Comparison of ENCODE assay signal across 8 cellular contexts in genomic region chr2:207767461-207768167, GRCh38. TPM values are rescaled to one million over a fixed set of nuclear protein-coding genes. Genes with fewer than 3 reads are reported as not detected.
DNase-seq lines count a peak whose midpoint lies in the region; ATAC-seq and TF ChIP-seq lines count a peak whose summit lies in the region.

No MANE protein-coding gene starts in this region.

- H3K36me3 Mint-ChIP-seq in Caco-2 (ENCODE audit: insufficient read depth, unreplicated experiment), result peaks cover 84% of the 10 kb centered on the region

- H3K27ac ChIP-seq in mesodermal cell (ENCODE audit: low read depth, low read length, severe bottlenecking), result no peak overlapping the region
- peak overlapping the region; percentile 75 for H3K27ac ChIP-seq in upper lobe of right lung

- H3K27me3 ChIP-seq in Caco-2 (replicated peaks; ENCODE audit: control insufficient read depth, insufficient read depth, low read length), result no peaks in the 10 kb centered on the region
- H3K27me3 ChIP-seq in upper lobe of right lung, result no peaks in the 10 kb centered on the region

- peak; percentile 31 to 54 for TF ChIP-seq CTCF in Caco-2 (IDR thresholded peaks at IDR 0.05; ENCODE audit: insufficient read depth in 1 of 2, low read depth in 1 of 2, low read length in 1 of 2, severe bottlenecking in 1 of 2, unreplicated experiment in 1 of 2)
- peak; percentile 43 for TF ChIP-seq CTCF in upper lobe of right lung (IDR thresholded peaks at IDR 0.05)

- H3K4me1 ChIP-seq in Caco-2 (peaks cover 72% of the 10 kb centered on the region), mesodermal cell (ENCODE audit: control insufficient read depth, insufficient read depth, low read length, poor library complexity, severe bottlenecking) (peaks cover 12% of the 10 kb centered on the region), upper lobe of right lung (peaks cover 27% of the 10 kb centered on the region)

- no peaks in the 10 kb centered on the region for H3K9me3 Mint-ChIP-seq in Caco-2 (ENCODE audit: unreplicated experiment)

- intact Hi-C loops in Caco-2 (cut with micrococcal nuclease; ENCODE audit: unreplicated experiment), result loop anchor here (2.0 to 5.0 kb wide), 2 partner anchors 163 to 185 kb away; no protein-coding TSS in a partner anchor
- intact Hi-C loops in upper lobe of right lung (cut with DNase I), result no loop called here

- BruUV-seq in Caco-2 (replicated peaks; lab: Mats Ljungman, UMichigan), result no TSS peak

- POLR2A ChIA-PET in Caco-2 (lab: Charles Lee), result interaction anchor here (1.1 kb wide), 1 partner anchor 273 kb away, joined by 4 read pairs; no protein-coding TSS in a partner anchor

- WGBS in mesodermal cell (ENCODE audit: insufficient coverage in 2 of 2), 2 experiments, result 79 to 83% methylated on average over 53 to 56 of the region's 56 CpGs

- peaks cover 57% of the 10 kb centered on the region for H3K4me1 Mint-ChIP-seq in Caco-2 (ENCODE audit: low read depth, unreplicated experiment)

- ATAC-seq in upper lobe of right lung (peak; percentile 31), GM21737 (IDR thresholded peaks at IDR 0.05; ENCODE audit: unreplicated experiment) (no peak)

- no peaks in the 10 kb centered on the region for H3K27me3 Mint-ChIP-seq in Caco-2 (ENCODE audit: insufficient read depth, unreplicated experiment)

- H3K9me3 ChIP-seq in Caco-2 (no peaks in the 10 kb centered on the region), mesodermal cell (ENCODE audit: control insufficient read depth, low read length) (no peaks in the 10 kb centered on the region), upper lobe of right lung (no peaks in the 10 kb centered on the region)

- CTCF ChIA-PET in Caco-2 (lab: Charles Lee), result no interaction called here

- H3K4me3 ChIP-seq in Caco-2 (ENCODE audit: low read depth, low read length), result peak overlapping the region; percentile 81
- H3K4me3 ChIP-seq in mesodermal cell (ENCODE audit: extremely low read depth, insufficient read depth, low read length, poor library complexity, severe bottlenecking), result peak overlapping the region; percentile 69
- peak overlapping the region; percentile 63 for H3K4me3 ChIP-seq in upper lobe of right lung

- peak overlapping the region; percentile 88 for H3K27ac Mint-ChIP-seq in Caco-2 (ENCODE audit: unreplicated experiment)

- peaks cover 11% of the 10 kb centered on the region for H3K36me3 ChIP-seq in Caco-2 (ENCODE audit: control insufficient read depth, insufficient read depth, low read length)
- H3K36me3 ChIP-seq in mesodermal cell (ENCODE audit: control insufficient read depth, insufficient read depth, low read length), result no peaks in the 10 kb centered on the region
- peaks cover 22% of the 10 kb centered on the region for H3K36me3 ChIP-seq in upper lobe of right lung

- peak; percentile 57 to 63 for DNase-seq in Caco-2
- DNase-seq in NCI-H2227 (lab: John Stamatoyannopoulos, UW; ENCODE audit: unreplicated experiment), result peak; percentile 69
- DNase-seq in dermis blood vessel endothelial cell, result peak; percentile 81
- DNase-seq in upper lobe of right lung, result peak; percentile 86
- no peak for DNase-seq in activated CD8-positive, alpha-beta memory T cell treated with anti-CD3 and anti-CD28 coated beads, Interleukin-2, amount 50 U/mL, for 4 hours
- DNase-seq in NCI-H345 treated with DMSO at 0.1 percent for 48 hours (lab: John Stamatoyannopoulos, UW; ENCODE audit: unreplicated experiment), result no peak

- H3K4me3 Mint-ChIP-seq in Caco-2 (ENCODE audit: unreplicated experiment), result peak overlapping the region; percentile 96

RNA-seq across cellular contexts. Expression of gene FZD5, which starts 2.1 kb away (rescaled TPM):
- total RNA-seq in Caco-2 (2022), result 59.1 and 61.4 TPM in 2 replicates
- total RNA-seq in dermis blood vessel endothelial cell, result 5.3 and 5.4 TPM in 2 replicates
- 0.81 TPM for polyA plus RNA-seq in mesodermal cell (2013, experiment 1 of 2)
- 1.2 TPM for polyA plus RNA-seq in mesodermal cell (2013, experiment 2 of 2)
- 42.5 TPM for total RNA-seq in upper lobe of right lung

RNA-seq across cellular contexts. Expression of gene CCNYL1, which starts 56.2 kb away (rescaled TPM):
- 39.4 and 40.7 TPM in 2 replicates for total RNA-seq in Caco-2 (2022)
- total RNA-seq in dermis blood vessel endothelial cell, result 30.3 and 53.9 TPM in 2 replicates
- 22.3 TPM for polyA plus RNA-seq in mesodermal cell (2013, experiment 1 of 2)
- 27.3 TPM for polyA plus RNA-seq in mesodermal cell (2013, experiment 2 of 2)
- 25.7 TPM for total RNA-seq in upper lobe of right lung

Comparison
In these comparisons a context has a peak if more than half of its experiments do, and no peak if none do; other contexts are left out.
1. DNase-seq: peak in Caco-2 (2 of 2), NCI-H2227 (single experiment), dermis blood vessel endothelial cell (single experiment) and upper lobe of right lung (single experiment); none in activated CD8-positive, alpha-beta memory T cell treated with anti-CD3 and anti-CD28 coated beads, Interleukin-2, amount 50 U/mL, for 4 hours (single experiment) and NCI-H345 treated with DMSO at 0.1 percent for 48 hours (single experiment).
2. Peak in every context shown above with its lines, with median percentiles within 50 percentile points of each other: H3K4me3 ChIP-seq.